1 cellular context compared by ENCODE assay signal in the genomic region with DNA sequence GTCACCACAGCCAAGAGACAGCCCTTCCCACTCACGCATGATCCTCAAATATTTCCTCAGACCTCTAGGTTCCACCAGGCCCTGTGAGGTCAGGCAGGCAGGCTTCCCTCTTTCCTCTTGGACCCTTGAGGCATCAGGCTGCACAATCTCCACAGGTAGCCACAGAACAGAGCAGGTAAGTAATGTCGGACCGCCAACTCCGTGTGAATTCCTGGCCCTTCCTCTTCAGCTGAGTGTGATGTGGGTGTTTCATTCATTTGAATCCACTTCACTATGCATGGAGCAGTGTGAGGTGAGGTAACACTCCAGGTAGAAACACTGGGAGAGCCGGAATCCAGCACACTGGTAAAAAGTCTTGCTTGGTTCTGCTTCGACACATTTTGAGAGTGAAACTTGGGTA.
TF ChIP-seq lines count a peak whose summit lies in the region.

No MANE protein-coding gene starts in this region.

TF ChIP-seq in GM12878, 131 proteins besides CTCF, POLR2A, EP300 and RAD21 (continued from another document):
- TF ChIP-seq CEBPB (IDR thresholded peaks at IDR 0.05; ENCODE audit: borderline replicate concordance in 1 of 2, low read depth in 2 of 2, low read length in 2 of 2), result no peak
- TF ChIP-seq, protein P1, sequence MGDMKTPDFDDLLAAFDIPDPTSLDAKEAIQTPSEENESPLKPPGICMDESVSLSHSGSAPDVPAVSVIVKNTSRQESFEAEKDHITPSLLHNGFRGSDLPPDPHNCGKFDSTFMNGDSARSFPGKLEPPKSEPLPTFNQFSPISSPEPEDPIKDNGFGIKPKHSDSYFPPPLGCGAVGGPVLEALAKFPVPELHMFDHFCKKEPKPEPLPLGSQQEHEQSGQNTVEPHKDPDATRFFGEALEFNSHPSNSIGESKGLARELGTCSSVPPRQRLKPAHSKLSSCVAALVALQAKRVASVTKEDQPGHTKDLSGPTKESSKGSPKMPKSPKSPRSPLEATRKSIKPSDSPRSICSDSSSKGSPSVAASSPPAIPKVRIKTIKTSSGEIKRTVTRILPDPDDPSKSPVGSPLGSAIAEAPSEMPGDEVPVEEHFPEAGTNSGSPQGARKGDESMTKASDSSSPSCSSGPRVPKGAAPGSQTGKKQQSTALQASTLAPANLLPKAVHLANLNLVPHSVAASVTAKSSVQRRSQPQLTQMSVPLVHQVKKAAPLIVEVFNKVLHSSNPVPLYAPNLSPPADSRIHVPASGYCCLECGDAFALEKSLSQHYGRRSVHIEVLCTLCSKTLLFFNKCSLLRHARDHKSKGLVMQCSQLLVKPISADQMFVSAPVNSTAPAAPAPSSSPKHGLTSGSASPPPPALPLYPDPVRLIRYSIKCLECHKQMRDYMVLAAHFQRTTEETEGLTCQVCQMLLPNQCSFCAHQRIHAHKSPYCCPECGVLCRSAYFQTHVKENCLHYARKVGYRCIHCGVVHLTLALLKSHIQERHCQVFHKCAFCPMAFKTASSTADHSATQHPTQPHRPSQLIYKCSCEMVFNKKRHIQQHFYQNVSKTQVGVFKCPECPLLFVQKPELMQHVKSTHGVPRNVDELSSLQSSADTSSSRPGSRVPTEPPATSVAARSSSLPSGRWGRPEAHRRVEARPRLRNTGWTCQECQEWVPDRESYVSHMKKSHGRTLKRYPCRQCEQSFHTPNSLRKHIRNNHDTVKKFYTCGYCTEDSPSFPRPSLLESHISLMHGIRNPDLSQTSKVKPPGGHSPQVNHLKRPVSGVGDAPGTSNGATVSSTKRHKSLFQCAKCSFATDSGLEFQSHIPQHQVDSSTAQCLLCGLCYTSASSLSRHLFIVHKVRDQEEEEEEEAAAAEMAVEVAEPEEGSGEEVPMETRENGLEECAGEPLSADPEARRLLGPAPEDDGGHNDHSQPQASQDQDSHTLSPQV (IDR thresholded peaks at IDR 0.05), result no peak
- no peak for TF ChIP-seq CBFB (IDR thresholded peaks at IDR 0.05; ENCODE audit: low read depth)
- TF ChIP-seq, protein P2, sequence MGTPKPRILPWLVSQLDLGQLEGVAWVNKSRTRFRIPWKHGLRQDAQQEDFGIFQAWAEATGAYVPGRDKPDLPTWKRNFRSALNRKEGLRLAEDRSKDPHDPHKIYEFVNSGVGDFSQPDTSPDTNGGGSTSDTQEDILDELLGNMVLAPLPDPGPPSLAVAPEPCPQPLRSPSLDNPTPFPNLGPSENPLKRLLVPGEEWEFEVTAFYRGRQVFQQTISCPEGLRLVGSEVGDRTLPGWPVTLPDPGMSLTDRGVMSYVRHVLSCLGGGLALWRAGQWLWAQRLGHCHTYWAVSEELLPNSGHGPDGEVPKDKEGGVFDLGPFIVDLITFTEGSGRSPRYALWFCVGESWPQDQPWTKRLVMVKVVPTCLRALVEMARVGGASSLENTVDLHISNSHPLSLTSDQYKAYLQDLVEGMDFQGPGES (IDR thresholded peaks at IDR 0.05), result no peak
- TF ChIP-seq RCOR1 (conservative IDR thresholded peaks at IDR 0.05; ENCODE audit: low read depth, low read length), result no peak
- TF ChIP-seq RELA (IDR thresholded peaks at IDR 0.05; ENCODE audit: borderline replicate concordance, partially characterized antibody), result no peak
- no peak for TF ChIP-seq PAX5 (IDR thresholded peaks at IDR 0.05; ENCODE audit: borderline replicate concordance, low read depth, low read length)
- TF ChIP-seq TARDBP (IDR thresholded peaks at IDR 0.05; ENCODE audit: borderline replicate concordance), result no peak
- TF ChIP-seq TBL1XR1 (IDR thresholded peaks at IDR 0.05; ENCODE audit: low read depth, low read length), result no peak
